In genomic region chr2:219285348-219285685, GRCh38 we compare ENCODE assay signal across 23 cellular contexts. TPM values are rescaled to one million over a fixed set of nuclear protein-coding genes. Genes with fewer than 3 reads are reported as not detected.
DNase-seq lines count a peak whose midpoint lies in the region; FAIRE-seq and TF ChIP-seq lines count a peak whose summit lies in the region.
"Had no signal": no experiment of that assay in that cellular context is flagged by ENCODE, and none has a peak within 500 bp of the region (broad histone marks: within the 10 kb centered on the region; RNA-seq: fewer than 3 reads in every experiment).

No MANE protein-coding gene starts in this region.

- H4K91ac ChIP-seq in H1 (replicated peaks; ENCODE audit: insufficient read length, low read length) (no peak overlapping the region), neuronal stem cell (ENCODE audit: low read depth, low read length, poor library complexity) (no peak overlapping the region)

- H2BK15ac ChIP-seq in H1 (ENCODE audit: low read length) (no peak overlapping the region), neuronal stem cell (ENCODE audit: low read length) (peak overlapping the region; percentile 24)

- H2AK5ac ChIP-seq in H1 (ENCODE audit: low read depth, low read length) (no peak overlapping the region), neuronal stem cell (ENCODE audit: low read depth, low read length) (peak overlapping the region; percentile 99)

- H2BK120ac ChIP-seq in H1 (replicated peaks; ENCODE audit: low read depth, low read length): no peak overlapping the region
- H2BK120ac ChIP-seq in neuronal stem cell (ENCODE audit: low read depth, low read length): no peak overlapping the region

- H4K5ac ChIP-seq in H1 (ENCODE audit: insufficient read length, low read depth, low read length): no peak overlapping the region

- WGBS in H1 (ENCODE audit: extremely low coverage in 1 of 2, insufficient coverage in 1 of 2, insufficient read length in 1 of 2, insufficient replicate concordance in 2 of 2, low coverage in 1 of 2, low lambda C conversion rate in 2 of 2, missing lambda C conversion rate in 1 of 2), 2 experiments: 90% methylated on average over 13 of the region's 13 CpGs; no CpG with 5 or more reads in 1 of the 2 experiments
- WGBS in neuronal stem cell (ENCODE audit: extremely low coverage in 2 of 2, insufficient read length in 2 of 2, insufficient replicate concordance in 1 of 2), 2 donors: no CpG with 5 or more reads among the region's 13 CpGs

- H3K4me2 ChIP-seq in H1 (ENCODE audit: insufficient read depth in 1 of 2, low read depth in 2 of 2, low read length in 2 of 2) (0 out of 4 replicates have a peak overlapping the region, but pooled peaks of 1 of the 2 experiments have one; percentile 19), neuronal stem cell (ENCODE audit: insufficient read depth, low read length, poor library complexity, severe bottlenecking) (no peak overlapping the region)

- H3K14ac ChIP-seq in H1 (ENCODE audit: insufficient read length) (no peak overlapping the region), neuronal stem cell (ENCODE audit: low read length) (no peak overlapping the region)

- H4K20me1 ChIP-seq in H1 (replicated peaks in 1 of 2; ENCODE audit: control insufficient read depth in 1 of 2, insufficient read depth in 2 of 2, low read length in 2 of 2): peaks cover 0 to 2% of the 10 kb centered on the region in 2 experiments

- no peaks in the 10 kb centered on the region for H3K23me2 ChIP-seq in H1 (ENCODE audit: low read depth, low read length)

- H4K8ac ChIP-seq in H1 (ENCODE audit: extremely low read depth, insufficient read depth, low read length) (no peak overlapping the region), neuronal stem cell (ENCODE audit: low read depth, low read length) (no peak overlapping the region)

- H3K18ac ChIP-seq in H1 (ENCODE audit: extremely low read depth, low read length) (no peak overlapping the region; the same call in 1 of the 2 replicates), neuronal stem cell (ENCODE audit: low read length) (peak overlapping the region; percentile 38)

- no peak overlapping the region for H3K4me3 Mint-ChIP-seq in activated naive CD4-positive, alpha-beta T cell treated with anti-CD3 and anti-CD28 coated beads, Interleukin-2, amount 50 U/mL, for 24 hours
- no peak overlapping the region for H3K4me3 Mint-ChIP-seq in activated naive CD4-positive, alpha-beta T cell treated with anti-CD3 and anti-CD28 coated beads, Interleukin-2, amount 10 ng/mL, durations not matched to agents 7 days and 5 days
- H3K4me3 Mint-ChIP-seq: activated CD8-positive, alpha-beta T cell treated with anti-CD3 and anti-CD28 coated beads, Interleukin-2, amount 10 ng/mL, durations not matched to agents 7 days and 5 days; T-cell had no signal

- H3K27ac ChIP-seq in H1 (ENCODE audit: low read depth, low read length) (no peak overlapping the region), neuronal stem cell (replicated peaks; ENCODE audit: low read length) (no peak overlapping the region)
- H3K27ac ChIP-seq: thoracic aorta had no signal

- H3K4ac ChIP-seq in H1 (replicated peaks; ENCODE audit: insufficient read length, low read depth, low read length) (no peak overlapping the region), neuronal stem cell (ENCODE audit: low read length) (no peak overlapping the region)

- H3K4me3 ChIP-seq in H1 (ENCODE audit: extremely low read depth in 1 of 4, insufficient read depth in 2 of 4, low read depth in 3 of 4, low read length in 4 of 4): no peak overlapping the region; a peak in 1 of 8 replicates
- H3K4me3 ChIP-seq in neuronal stem cell (ENCODE audit: low read length in 2 of 2): no peak overlapping the region
- no peak overlapping the region for H3K4me3 ChIP-seq in MG63
- H3K4me3 ChIP-seq: thoracic aorta had no signal

- no peaks in the 10 kb centered on the region for H3K27me3 Mint-ChIP-seq in activated naive CD4-positive, alpha-beta T cell treated with anti-CD3 and anti-CD28 coated beads, Interleukin-2, amount 50 U/mL, for 24 hours
- peaks cover 4% of the 10 kb centered on the region for H3K27me3 Mint-ChIP-seq in activated naive CD4-positive, alpha-beta T cell treated with anti-CD3 and anti-CD28 coated beads, Interleukin-2, amount 10 ng/mL, durations not matched to agents 7 days and 5 days
- H3K27me3 Mint-ChIP-seq: T-cell had no signal

- no peak overlapping the region for H2BK20ac ChIP-seq in H1 (ENCODE audit: low read length)

- no peaks in the 10 kb centered on the region for H3K9me3 Mint-ChIP-seq in activated naive CD4-positive, alpha-beta T cell treated with anti-CD3 and anti-CD28 coated beads, Interleukin-2, amount 50 U/mL, for 24 hours
- no peaks in the 10 kb centered on the region for H3K9me3 Mint-ChIP-seq in activated naive CD4-positive, alpha-beta T cell treated with anti-CD3 and anti-CD28 coated beads, Interleukin-2, amount 10 ng/mL, durations not matched to agents 7 days and 5 days
- H3K9me3 Mint-ChIP-seq: T-cell had no signal

- no peaks in the 10 kb centered on the region; the same call in 1 of the 2 replicates for H3K79me1 ChIP-seq in H1 (ENCODE audit: low read depth, low read length)
- H3K79me1 ChIP-seq in neuronal stem cell (ENCODE audit: low read depth, low read length): peaks cover 7% of the 10 kb centered on the region

- no peak for DNase-seq in activated naive CD4-positive, alpha-beta T cell treated with anti-CD3 and anti-CD28 coated beads, Interleukin-2, amount 10 ng/mL, durations not matched to agents 7 days and 5 days
- no peak for DNase-seq in H1 (ENCODE audit: low read depth in 1 of 2, low spot score in 2 of 2)
- DNase-seq in neuronal stem cell (ENCODE audit: low spot score): no peak
- no peak for DNase-seq in iPS-NIHi7 (ENCODE audit: extremely low spot score)
- DNase-seq in nucleus accumbens (lab: John Stamatoyannopoulos, UW): no peak
- no peak for DNase-seq in MG63
- DNase-seq in HT-29 (ENCODE audit: low spot score): no peak
- DNase-seq: activated CD8-positive, alpha-beta T cell treated with anti-CD3 and anti-CD28 coated beads, Interleukin-2, amount 10 ng/mL, durations not matched to agents 7 days and 5 days; central memory CD4-positive, alpha-beta T cell; foreskin melanocyte; NCI-H1436 treated with DMSO at 0.1 percent for 48 hours; NCI-H446 treated with DMSO at 0.1 percent for 48 hours; Right ventricle myocardium superior; stimulated activated CD4-positive, alpha-beta T cell treated with anti-CD3 and anti-CD28 coated beads, Interleukin-4, amount 100 ng/mL, for 24 hours; T-cell had no signal

- H3K4me1 ChIP-seq in H1 (replicated peaks in 1 of 4; ENCODE audit: control insufficient read depth in 3 of 4, insufficient read depth in 4 of 4, low read length in 3 of 4): peaks cover 0 to 10% (median 6%) of the 10 kb centered on the region in 4 experiments; a peak in 6 of 7 replicates
- peaks cover 6 to 7% of the 10 kb centered on the region in 2 donors for H3K4me1 ChIP-seq in neuronal stem cell (ENCODE audit: control insufficient read depth in 2 of 2, insufficient read depth in 1 of 2, low read depth in 1 of 2, low read length in 2 of 2)

- peak overlapping the region; percentile 62 for H3K27ac Mint-ChIP-seq in activated naive CD4-positive, alpha-beta T cell treated with anti-CD3 and anti-CD28 coated beads, Interleukin-2, amount 50 U/mL, for 24 hours
- H3K27ac Mint-ChIP-seq in activated naive CD4-positive, alpha-beta T cell treated with anti-CD3 and anti-CD28 coated beads, Interleukin-2, amount 10 ng/mL, durations not matched to agents 7 days and 5 days: no peak overlapping the region
- H3K27ac Mint-ChIP-seq: activated CD8-positive, alpha-beta T cell treated with anti-CD3 and anti-CD28 coated beads, Interleukin-2, amount 10 ng/mL, durations not matched to agents 7 days and 5 days; T-cell had no signal

- no peaks in the 10 kb centered on the region for H3K79me2 ChIP-seq in H1 (ENCODE audit: control insufficient read depth in 1 of 2, insufficient read depth in 2 of 2, low read length in 2 of 2)

- H3K27me3 ChIP-seq in H1 (replicated peaks in 1 of 4; ENCODE audit: control insufficient read depth in 3 of 4, extremely low read depth in 1 of 4, insufficient read depth in 3 of 4, low read length in 3 of 4) (no peaks in the 10 kb centered on the region), neuronal stem cell (ENCODE audit: control insufficient read depth in 3 of 3, insufficient read depth in 3 of 3, low read depth in 1 of 3, low read length in 3 of 3) (no peaks in the 10 kb centered on the region), MG63 (no peaks in the 10 kb centered on the region)

- H2AFZ ChIP-seq in H1 (ENCODE audit: low read length) (no peak overlapping the region), neuronal stem cell (ENCODE audit: low read length) (no peak overlapping the region)

- TF ChIP-seq CTCF in H1 (IDR thresholded peaks at IDR 0.05; ENCODE audit: control extremely low read depth in 1 of 3, insufficient read depth in 1 of 3, low read depth in 1 of 3, low read length in 3 of 3): no peak

- H2BK5ac ChIP-seq in H1 (ENCODE audit: low read depth, low read length) (peak overlapping the region; percentile 66; the same call in 1 of the 2 replicates), neuronal stem cell (ENCODE audit: low read length) (no peak overlapping the region)

- H3K23ac ChIP-seq in H1 (ENCODE audit: insufficient read length) (no peak overlapping the region), neuronal stem cell (ENCODE audit: low read depth, low read length, poor library complexity) (peak overlapping the region; percentile 73)

- no peaks in the 10 kb centered on the region for H3K9me3 ChIP-seq in H1 (ENCODE audit: insufficient read depth in 2 of 2, low read depth in 1 of 2, low read length in 1 of 2)
- no peaks in the 10 kb centered on the region for H3K9me3 ChIP-seq in neuronal stem cell (replicated peaks in 1 of 2; ENCODE audit: control insufficient read depth in 2 of 2, insufficient read depth in 1 of 2, low read depth in 1 of 2, low read length in 2 of 2)
- H3K9me3 ChIP-seq in MG63: no peaks in the 10 kb centered on the region
- H3K9me3 ChIP-seq: thoracic aorta had no signal

- H3K56ac ChIP-seq in H1 (replicated peaks; ENCODE audit: insufficient read length, low read depth, low read length): no peak overlapping the region

- no peak for TF ChIP-seq EP300 in H1 (IDR thresholded peaks at IDR 0.05; ENCODE audit: borderline replicate concordance in 1 of 2, low read depth in 2 of 2, low read length in 2 of 2)

- peaks cover 0 to 4% (median under 1%) of the 10 kb centered on the region in 4 experiments; a peak in 3 of 8 replicates for H3K36me3 ChIP-seq in H1 (ENCODE audit: control insufficient read depth in 2 of 4, insufficient read depth in 4 of 4, low read length in 3 of 4)
- H3K36me3 ChIP-seq in neuronal stem cell (replicated peaks in 1 of 2; ENCODE audit: control insufficient read depth in 2 of 2, insufficient read depth in 2 of 2, low read length in 2 of 2): peaks cover 20 to 39% of the 10 kb centered on the region in 2 donors
- peaks cover 32% of the 10 kb centered on the region for H3K36me3 ChIP-seq in MG63

- no peak for TF ChIP-seq POLR2A in H1 (IDR thresholded peaks at IDR 0.05; ENCODE audit: control extremely low read depth in 1 of 2, low read depth in 2 of 2, low read length in 2 of 2)

- FAIRE-seq in H1 (lab: Jason Lieb, UNC): no peak
- FAIRE-seq: endometrium, G401.6, H54 had no signal

- H2BK12ac ChIP-seq in H1 (ENCODE audit: low read depth, low read length) (0 out of 2 replicates have a peak overlapping the region, but pooled peaks have one; percentile 39), neuronal stem cell (ENCODE audit: low read length) (no peak overlapping the region)

- H3K36me3 Mint-ChIP-seq in activated naive CD4-positive, alpha-beta T cell treated with anti-CD3 and anti-CD28 coated beads, Interleukin-2, amount 50 U/mL, for 24 hours: peaks cover 6% of the 10 kb centered on the region
- H3K36me3 Mint-ChIP-seq in activated naive CD4-positive, alpha-beta T cell treated with anti-CD3 and anti-CD28 coated beads, Interleukin-2, amount 10 ng/mL, durations not matched to agents 7 days and 5 days: peaks cover 29% of the 10 kb centered on the region

- CTCF ChIA-PET in activated naive CD4-positive, alpha-beta T cell treated with anti-CD3 and anti-CD28 coated beads, Interleukin-2, amount 10 ng/mL, durations not matched to agents 7 days and 5 days (lab: Charles Lee): interaction anchor here (2.0 to 14.8 kb wide), 2 partner anchors 8 to 10 kb away, joined by 7 to 267 read pairs; no protein-coding TSS in a partner anchor
- CTCF ChIA-PET in H1 (lab: Charles Lee; ENCODE audit: partially characterized antibody): interaction anchor here (0.5 to 12.1 kb wide), 9 partner anchors 7 to 119 kb away, joined by 3 to 220 read pairs (median 5); partner anchors contain the start of genes CNPPD1, GLB1L and STK16

- POLR2A ChIA-PET in H1 (lab: Charles Lee; ENCODE audit: partially characterized antibody): interaction anchor here (1.0 to 1.9 kb wide), 4 partner anchors 10 to 66 kb away, joined by 3 to 13 read pairs (median 3); partner anchors contain the start of genes ABCB6, GLB1L, PTPRN and STK16

- TF ChIP-seq RAD21 in H1 (IDR thresholded peaks at IDR 0.05 in 1 of 2, conservative IDR thresholded peaks at IDR 0.05 in 1 of 2; ENCODE audit: low read depth in 2 of 2, low read length in 2 of 2): no peak

- peaks cover 21% of the 10 kb centered on the region for H3K4me1 Mint-ChIP-seq in activated naive CD4-positive, alpha-beta T cell treated with anti-CD3 and anti-CD28 coated beads, Interleukin-2, amount 50 U/mL, for 24 hours
- H3K4me1 Mint-ChIP-seq in activated naive CD4-positive, alpha-beta T cell treated with anti-CD3 and anti-CD28 coated beads, Interleukin-2, amount 10 ng/mL, durations not matched to agents 7 days and 5 days: peaks cover 15% of the 10 kb centered on the region

- H3K9ac ChIP-seq in H1 (replicated peaks in 1 of 4; ENCODE audit: extremely low read depth in 1 of 4, low read depth in 3 of 4, low read length in 3 of 4): no peak overlapping the region
- H3K9ac ChIP-seq in neuronal stem cell (ENCODE audit: low read depth, low read length, poor library complexity): no peak overlapping the region

RNA-seq across cellular contexts. Expression of gene DNAJB2, which starts 6.2 kb away (rescaled TPM):
- 26.3 and 33.5 TPM in 2 replicates for total RNA-seq in H1 (2021; fragmentation: NEBNext Ultra II Directional; extraction: Animal tissue kit (Norgen Biotek cat#: 25700))
- 21.0 and 28.6 TPM in 2 replicates for polyA plus RNA-seq in H1 (2011; rRNA removed)
- polyA plus RNA-seq in H1 (2011; cell fraction: cytosol; rRNA removed): 22.5 TPM
- 52.6 TPM for polyA plus RNA-seq in H1 (2011; cell fraction: nucleus; rRNA removed)
- polyA plus RNA-seq in H1 (2012, experiment 1 of 2): 21.6 to 24.7 TPM (median 23.8 TPM) in 4 replicates
- polyA plus RNA-seq in H1 (2012, experiment 2 of 2): 15.1 TPM
- polyA plus RNA-seq in H1 (2013, experiment 1 of 2): 21.5 TPM
- 20.5 TPM for polyA plus RNA-seq in H1 (2013, experiment 2 of 2)
- polyA minus RNA-seq in H1 (2011; rRNA and poly(A)+ RNA removed): 15.1 and 15.9 TPM in 2 replicates
- 10.3 TPM for polyA minus RNA-seq in H1 (2011; cell fraction: cytosol; rRNA and poly(A)+ RNA removed)
- 16.1 TPM for polyA minus RNA-seq in H1 (2011; cell fraction: nucleus; rRNA and poly(A)+ RNA removed)
- polyA plus RNA-seq in neuronal stem cell (2013, experiment 1 of 2): 39.6 TPM
- 39.1 TPM for polyA plus RNA-seq in neuronal stem cell (2013, experiment 2 of 2)
- 55.0 and 56.4 TPM in 2 replicates for total RNA-seq in MG63 (2014; rRNA removed; shearing (Covaris generic); ENCODE audit: low replicate concordance)
- 43.1 and 51.1 TPM in 2 replicates for total RNA-seq in HT-29 (2014; rRNA removed; shearing (Covaris generic))

RNA-seq across cellular contexts. Expression of gene PTPRN, which starts 23.9 kb away (rescaled TPM):
- total RNA-seq in H1 (2021; fragmentation: NEBNext Ultra II Directional; extraction: Animal tissue kit (Norgen Biotek cat#: 25700)): 5.2 and 5.4 TPM in 2 replicates
- 8.2 and 17.4 TPM in 2 replicates for polyA plus RNA-seq in H1 (2011; rRNA removed)
- polyA plus RNA-seq in H1 (2011; cell fraction: cytosol; rRNA removed): 8.2 TPM
- 17.7 TPM for polyA plus RNA-seq in H1 (2011; cell fraction: nucleus; rRNA removed)
- 5.5 to 8.5 TPM (median 7.6 TPM) in 4 replicates for polyA plus RNA-seq in H1 (2012, experiment 1 of 2)
- polyA plus RNA-seq in H1 (2012, experiment 2 of 2): 5.3 TPM
- 14.0 TPM for polyA plus RNA-seq in H1 (2013, experiment 1 of 2)
- 13.1 TPM for polyA plus RNA-seq in H1 (2013, experiment 2 of 2)
- polyA minus RNA-seq in H1 (2011; rRNA and poly(A)+ RNA removed): 6.9 and 11.9 TPM in 2 replicates
- 7.1 TPM for polyA minus RNA-seq in H1 (2011; cell fraction: cytosol; rRNA and poly(A)+ RNA removed)
- 6.9 TPM for polyA minus RNA-seq in H1 (2011; cell fraction: nucleus; rRNA and poly(A)+ RNA removed)
- 0.36 TPM for polyA plus RNA-seq in neuronal stem cell (2013, experiment 1 of 2)
- 0.47 TPM for polyA plus RNA-seq in neuronal stem cell (2013, experiment 2 of 2)
- total RNA-seq in MG63 (2014; rRNA removed; shearing (Covaris generic); ENCODE audit: low replicate concordance): not detected in 2 replicates
- total RNA-seq in HT-29 (2014; rRNA removed; shearing (Covaris generic)): not detected in 2 replicates
- total RNA-seq: Right ventricle myocardium superior, thoracic aorta had no signal

RNA-seq across cellular contexts. Expression of gene TUBA4A, which starts 31.6 kb away (rescaled TPM):
- total RNA-seq in H1 (2021; fragmentation: NEBNext Ultra II Directional; extraction: Animal tissue kit (Norgen Biotek cat#: 25700)): 59.5 and 67.3 TPM in 2 replicates
- 172 and 174 TPM in 2 replicates for polyA plus RNA-seq in H1 (2011; rRNA removed)
- polyA plus RNA-seq in H1 (2011; cell fraction: cytosol; rRNA removed): 93.1 TPM
- polyA plus RNA-seq in H1 (2011; cell fraction: nucleus; rRNA removed): 114 TPM
- polyA plus RNA-seq in H1 (2012, experiment 1 of 2): 59.2 to 76.9 TPM (median 63.8 TPM) in 4 replicates
- polyA plus RNA-seq in H1 (2012, experiment 2 of 2): 64.6 TPM
- 87.7 TPM for polyA plus RNA-seq in H1 (2013, experiment 1 of 2)
- 77.5 TPM for polyA plus RNA-seq in H1 (2013, experiment 2 of 2)
- 31.2 and 39.5 TPM in 2 replicates for polyA minus RNA-seq in H1 (2011; rRNA and poly(A)+ RNA removed)
- polyA minus RNA-seq in H1 (2011; cell fraction: cytosol; rRNA and poly(A)+ RNA removed): 15.0 TPM
- polyA minus RNA-seq in H1 (2011; cell fraction: nucleus; rRNA and poly(A)+ RNA removed): 20.9 TPM
- polyA plus RNA-seq in neuronal stem cell (2013, experiment 1 of 2): 0.42 TPM
- 0.78 TPM for polyA plus RNA-seq in neuronal stem cell (2013, experiment 2 of 2)
- 3.1 and 7.7 TPM in 2 replicates for total RNA-seq in MG63 (2014; rRNA removed; shearing (Covaris generic); ENCODE audit: low replicate concordance)
- total RNA-seq in HT-29 (2014; rRNA removed; shearing (Covaris generic)): 93.8 and 97.4 TPM in 2 replicates

RNA-seq across cellular contexts. Expression of gene TUBA4B, which starts 32.3 kb away (rescaled TPM):
- 0.24 TPM in 1 of 2 replicates, not detected in the other for total RNA-seq in H1 (2021; fragmentation: NEBNext Ultra II Directional; extraction: Animal tissue kit (Norgen Biotek cat#: 25700))
- polyA plus RNA-seq in H1 (2011; rRNA removed): 0.08 and 0.25 TPM in 2 replicates
- polyA plus RNA-seq in H1 (2011; cell fraction: cytosol; rRNA removed): 0.10 TPM
- 0.23 TPM for polyA plus RNA-seq in H1 (2011; cell fraction: nucleus; rRNA removed)
- polyA plus RNA-seq in H1 (2012, experiment 1 of 2): not detected in 4 replicates
- polyA plus RNA-seq in H1 (2012, experiment 2 of 2): not detected
- 0.08 TPM for polyA plus RNA-seq in H1 (2013, experiment 1 of 2)
- 0.07 TPM for polyA plus RNA-seq in H1 (2013, experiment 2 of 2)
- polyA minus RNA-seq in H1 (2011; rRNA and poly(A)+ RNA removed): 0.13 TPM in 1 of 2 replicates, not detected in the other
- not detected for polyA minus RNA-seq in H1 (2011; cell fraction: cytosol; rRNA and poly(A)+ RNA removed)
- not detected for polyA minus RNA-seq in H1 (2011; cell fraction: nucleus; rRNA and poly(A)+ RNA removed)
- polyA plus RNA-seq in neuronal stem cell (2013, experiment 1 of 2): not detected
- polyA plus RNA-seq in neuronal stem cell (2013, experiment 2 of 2): not detected
- total RNA-seq in MG63 (2014; rRNA removed; shearing (Covaris generic); ENCODE audit: low replicate concordance): not detected in 2 replicates
- not detected in 2 replicates for total RNA-seq in HT-29 (2014; rRNA removed; shearing (Covaris generic))
- total RNA-seq: A172; activated CD8-positive, alpha-beta T cell treated with anti-CD3 and anti-CD28 coated beads, Interleukin-2, amount 10 ng/mL, durations not matched to agents 7 days and 5 days; Right ventricle myocardium superior; T-cell; thoracic aorta had no signal
- polyA plus RNA-seq: adipose tissue, BJ had no signal

RNA-seq across cellular contexts. Expression of gene STK16, which starts 40.0 kb away (rescaled TPM):
- total RNA-seq in H1 (2021; fragmentation: NEBNext Ultra II Directional; extraction: Animal tissue kit (Norgen Biotek cat#: 25700)): 17.0 and 21.3 TPM in 2 replicates
- polyA plus RNA-seq in H1 (2011; rRNA removed): 51.4 and 69.9 TPM in 2 replicates
- 57.6 TPM for polyA plus RNA-seq in H1 (2011; cell fraction: cytosol; rRNA removed)
- polyA plus RNA-seq in H1 (2011; cell fraction: nucleus; rRNA removed): 61.7 TPM
- polyA plus RNA-seq in H1 (2012, experiment 1 of 2): 24.0 to 34.8 TPM (median 27.4 TPM) in 4 replicates
- polyA plus RNA-seq in H1 (2012, experiment 2 of 2): 17.0 TPM
- 12.3 TPM for polyA plus RNA-seq in H1 (2013, experiment 1 of 2)
- 10.4 TPM for polyA plus RNA-seq in H1 (2013, experiment 2 of 2)
- polyA minus RNA-seq in H1 (2011; rRNA and poly(A)+ RNA removed): 36.1 and 47.0 TPM in 2 replicates
- polyA minus RNA-seq in H1 (2011; cell fraction: cytosol; rRNA and poly(A)+ RNA removed): 12.3 TPM
- polyA minus RNA-seq in H1 (2011; cell fraction: nucleus; rRNA and poly(A)+ RNA removed): 36.2 TPM
- 19.8 TPM for polyA plus RNA-seq in neuronal stem cell (2013, experiment 1 of 2)
- 20.4 TPM for polyA plus RNA-seq in neuronal stem cell (2013, experiment 2 of 2)
- 14.4 and 26.0 TPM in 2 replicates for total RNA-seq in MG63 (2014; rRNA removed; shearing (Covaris generic); ENCODE audit: low replicate concordance)
- total RNA-seq in HT-29 (2014; rRNA removed; shearing (Covaris generic)): 18.3 and 19.9 TPM in 2 replicates
